ENCODE assay signal across 24 cellular contexts in genomic region chr21:43696214-43696613, GRCh38. TPM values are rescaled to one million over a fixed set of nuclear protein-coding genes. Genes with fewer than 3 reads are reported as not detected.
A peak's percentile ranks its signal among the peaks of the same experiment; 100 is the strongest.
DNase-seq lines count a peak whose midpoint lies in the region; ATAC-seq, FAIRE-seq and TF ChIP-seq lines count a peak whose summit lies in the region.
"Had no signal": no experiment of that assay in that cellular context is flagged by ENCODE, and none has a peak within 500 bp of the region (broad histone marks: within the 10 kb centered on the region; RNA-seq: fewer than 3 reads in every experiment).

No MANE protein-coding gene starts in this region.

- peaks cover 18% of the 10 kb centered on the region for H3K36me3 Mint-ChIP-seq in chondrocyte (ENCODE audit: low read depth)
- H3K36me3 Mint-ChIP-seq in activated CD4-positive, alpha-beta T cell treated with anti-CD3 and anti-CD28 coated beads for 36 hours (ENCODE audit: low read depth), result peaks cover 53% of the 10 kb centered on the region

- TF ChIP-seq CTCF in chondrocyte (IDR thresholded peaks at IDR 0.05), result no peak
- TF ChIP-seq CTCF in HepG2 (CRISPR knock-in tag; IDR thresholded peaks at IDR 0.05), result no peak
- TF ChIP-seq CTCF in osteoblast (IDR thresholded peaks at IDR 0.05; ENCODE audit: extremely low read depth, low read depth, low read length), result no peak

- H3K36me3 ChIP-seq in HepG2 (replicated peaks in 1 of 2; ENCODE audit: control insufficient read depth in 1 of 2, insufficient read depth in 2 of 2, low read length in 2 of 2), result peaks cover 16 to 39% of the 10 kb centered on the region in 2 experiments
- H3K36me3 ChIP-seq in osteoblast (ENCODE audit: insufficient read depth, low read length), result peaks cover 25% of the 10 kb centered on the region

- H3K4me3 ChIP-seq in HepG2 (replicated peaks in 1 of 3; ENCODE audit: insufficient read depth in 1 of 3, low read depth in 2 of 3, low read length in 3 of 3) (no peak overlapping the region), osteoblast (ENCODE audit: insufficient read depth, low read length) (no peak overlapping the region)
- H3K4me3 ChIP-seq: GM23248, SJSA1 had no signal

- no peak overlapping the region for H2AFZ ChIP-seq in HepG2 (ENCODE audit: low read length)
- H2AFZ ChIP-seq in osteoblast (ENCODE audit: low read length), result no peak overlapping the region
- H2AFZ ChIP-seq: GM23248 had no signal

- no peak for TF ChIP-seq POLR2A in HepG2 (IDR thresholded peaks at IDR 0.05; ENCODE audit: insufficient read depth in 1 of 2, low read depth in 2 of 2, low read length in 2 of 2)

- POLR2A ChIA-PET in HepG2 (lab: Yijun Ruan, JAX), result interaction anchor here (2.3 kb wide), 1 partner anchor 33 kb away, joined by 6 read pairs; no protein-coding TSS in a partner anchor
- POLR2A ChIA-PET in activated CD4-positive, alpha-beta T cell treated with anti-CD3 and anti-CD28 coated beads for 36 hours (lab: Charles Lee), result no interaction called here

- H3K9me3 ChIP-seq in HepG2 (ENCODE audit: low read length) (no peaks in the 10 kb centered on the region), osteoblast (ENCODE audit: low read depth, low read length) (no peaks in the 10 kb centered on the region)

- no peaks in the 10 kb centered on the region for H3K79me2 ChIP-seq in HepG2 (ENCODE audit: insufficient read depth, low read length)
- H3K79me2 ChIP-seq in osteoblast (ENCODE audit: insufficient read depth, low read length), result no peaks in the 10 kb centered on the region

- no peak for FAIRE-seq in HepG2 (lab: Jason Lieb, UNC)

- H3K27me3 ChIP-seq in HepG2 (ENCODE audit: control insufficient read depth in 1 of 2, insufficient read depth in 2 of 2, low read length in 2 of 2), result no peaks in the 10 kb centered on the region
- H3K27me3 ChIP-seq in osteoblast (ENCODE audit: insufficient read depth, low read length), result no peaks in the 10 kb centered on the region
- H3K27me3 ChIP-seq: SJSA1 had no signal

- H4K20me1 ChIP-seq in HepG2 (ENCODE audit: insufficient read depth, low read length) (no peaks in the 10 kb centered on the region), osteoblast (ENCODE audit: insufficient read depth, low read length) (no peaks in the 10 kb centered on the region)

- H3K27ac ChIP-seq in HepG2 (ENCODE audit: extremely low read length, insufficient read depth, low read length), result no peak overlapping the region
- no peak overlapping the region for H3K27ac ChIP-seq in osteoblast (ENCODE audit: low read depth, low read length)
- H3K27ac ChIP-seq: GM23248, HL-60 had no signal

- no peak for TF ChIP-seq RAD21 in HepG2 (CRISPR knock-in tag; IDR thresholded peaks at IDR 0.05)

- intact Hi-C loops in HepG2 (cut with micrococcal nuclease; ENCODE audit: unreplicated experiment), result no loop called here
- intact Hi-C loops in activated CD4-positive, alpha-beta T cell treated with anti-CD3 and anti-CD28 coated beads for 36 hours (cut with DNase I, micrococcal nuclease), result no loop called here

- no peaks in the 10 kb centered on the region for H3K27me3 Mint-ChIP-seq in chondrocyte (ENCODE audit: low read depth)
- no peaks in the 10 kb centered on the region for H3K27me3 Mint-ChIP-seq in activated CD4-positive, alpha-beta T cell treated with anti-CD3 and anti-CD28 coated beads for 36 hours
- H3K27me3 Mint-ChIP-seq: CD4-positive, CD25-positive, alpha-beta regulatory T cell had no signal

- CTCF ChIA-PET in HepG2 (lab: Yijun Ruan, JAX; ENCODE audit: low intra/inter-chr PET ratio, low total read pairs), result no interaction called here
- CTCF ChIA-PET in activated CD4-positive, alpha-beta T cell treated with anti-CD3 and anti-CD28 coated beads for 36 hours (lab: Charles Lee), result no interaction called here

- TF ChIP-seq EP300 in HepG2 (IDR thresholded peaks at IDR 0.05; ENCODE audit: low read depth in 2 of 2, low read length in 2 of 2), result no peak
- TF ChIP-seq EP300 in HepG2 (CRISPR knock-in tag; IDR thresholded peaks at IDR 0.05; ENCODE audit: borderline replicate concordance), result no peak

- H3K4me3 Mint-ChIP-seq in chondrocyte (ENCODE audit: unreplicated experiment), result no peak overlapping the region
- no peak overlapping the region for H3K4me3 Mint-ChIP-seq in activated CD4-positive, alpha-beta T cell treated with anti-CD3 and anti-CD28 coated beads for 36 hours
- H3K4me3 Mint-ChIP-seq: CD4-positive, CD25-positive, alpha-beta regulatory T cell; H9; HFFc6 had no signal

- H3K9me3 Mint-ChIP-seq in chondrocyte (ENCODE audit: low read depth), result no peaks in the 10 kb centered on the region
- H3K9me3 Mint-ChIP-seq in activated CD4-positive, alpha-beta T cell treated with anti-CD3 and anti-CD28 coated beads for 36 hours (ENCODE audit: low read depth), result no peaks in the 10 kb centered on the region
- H3K9me3 Mint-ChIP-seq: CD4-positive, CD25-positive, alpha-beta regulatory T cell; H9; HFFc6 had no signal

- no peak overlapping the region for H3K4me2 ChIP-seq in HepG2 (ENCODE audit: low read depth, low read length)
- H3K4me2 ChIP-seq in osteoblast (ENCODE audit: insufficient read depth, low read length), result no peak overlapping the region

- 99% methylated on average over 16 of the region's 17 CpGs for WGBS in HepG2 (ENCODE audit: low lambda C conversion rate)

- H3K9ac ChIP-seq in HepG2 (ENCODE audit: insufficient read depth, low read depth, low read length), result no peak overlapping the region
- H3K9ac ChIP-seq: GM23248 had no signal

- peaks cover 48% of the 10 kb centered on the region for H3K4me1 ChIP-seq in HepG2 (ENCODE audit: insufficient read depth, low read length)
- H3K4me1 ChIP-seq in osteoblast (ENCODE audit: insufficient read depth, low read length), result no peaks in the 10 kb centered on the region

- ATAC-seq in HepG2 (no peak), GM21528 (IDR thresholded peaks at IDR 0.05; ENCODE audit: low FRiP score, unreplicated experiment) (no peak), HG02938 (IDR thresholded peaks at IDR 0.05; ENCODE audit: unreplicated experiment) (no peak)
- no peak for ATAC-seq in activated CD4-positive, alpha-beta T cell treated with anti-CD3 and anti-CD28 coated beads for 36 hours
- ATAC-seq: PC-3, Right ventricle myocardium inferior had no signal

- in situ Hi-C loops in HepG2 (cut with HindIII; ENCODE audit: extremely low pct_ligation_motif_present, low pct_unique_long_range_greater_than_20kb), result no loop called here

- BruUV-seq in HepG2 (replicated peaks; lab: Mats Ljungman, UMichigan), result no TSS peak

- no peak overlapping the region for H3K27ac Mint-ChIP-seq in chondrocyte (ENCODE audit: unreplicated experiment)
- H3K27ac Mint-ChIP-seq in activated CD4-positive, alpha-beta T cell treated with anti-CD3 and anti-CD28 coated beads for 36 hours, result no peak overlapping the region
- H3K27ac Mint-ChIP-seq: HFFc6 had no signal

- peaks cover 34% of the 10 kb centered on the region for H3K4me1 Mint-ChIP-seq in chondrocyte (ENCODE audit: low read depth)
- H3K4me1 Mint-ChIP-seq in activated CD4-positive, alpha-beta T cell treated with anti-CD3 and anti-CD28 coated beads for 36 hours, result peaks cover 10% of the 10 kb centered on the region
- H3K4me1 Mint-ChIP-seq: H9 had no signal

- peak; percentile 20 for DNase-seq in D341Med (ENCODE audit: low spot score)
- DNase-seq in chondrocyte (ENCODE audit: low spot score), result peak; percentile 85
- no peak for DNase-seq in HepG2 (ENCODE audit: low spot score)
- DNase-seq in osteoblast (ENCODE audit: insufficient read length, low spot score, missing footprints), result peak; percentile 25
- DNase-seq in activated CD4-positive, alpha-beta T cell treated with anti-CD3 and anti-CD28 coated beads for 36 hours, result no peak
- no peak for DNase-seq in NAMALWA (ENCODE audit: low spot score)
- DNase-seq: CD4-positive, CD25-positive, alpha-beta regulatory T cell; DMS53; GM23248; H9; HFFc6; NCI-H1092 treated with DMSO at 0.1 percent for 48 hours; NCI-H1436 treated with DMSO at 0.1 percent for 48 hours; NCI-H187 treated with DMSO at 0.1 percent for 48 hours; NCI-H2171 treated with DMSO at 0.1 percent for 48 hours; NCI-H345; NCI-H510A treated with DMSO at 0.1 percent for 48 hours; NCI-H748 treated with DMSO at 0.1 percent for 48 hours; PC-3 had no signal

RNA-seq across cellular contexts. Expression of gene PDXK, which starts 22.7 kb away (rescaled TPM):
- total RNA-seq in chondrocyte (213 to 234 TPM (median 216 TPM) in 3 replicates), HepG2 (2016; rRNA removed; fragmentation: Illumina TruSeq; extraction: Trizol) (114 and 151 TPM in 2 replicates), osteoblast (88.4 and 89.4 TPM in 2 replicates)
- 28.6 and 35.2 TPM in 2 replicates for total RNA-seq in HepG2 (2016; cell fraction: cytosol; rRNA removed; fragmentation: Illumina TruSeq; extraction: Trizol; ENCODE audit: low read depth)
- 115 and 149 TPM in 2 replicates for total RNA-seq in HepG2 (2016; cell fraction: insoluble cytoplasmic fraction; rRNA removed; fragmentation: Illumina TruSeq; extraction: Trizol)
- total RNA-seq in HepG2 (2016; cell fraction: membrane; rRNA removed; fragmentation: Illumina TruSeq; extraction: Trizol), result 62.0 and 68.5 TPM in 2 replicates
- total RNA-seq in HepG2 (2016; cell fraction: nucleus; rRNA removed; fragmentation: Illumina TruSeq; extraction: Trizol), result 61.1 and 71.3 TPM in 2 replicates
- 165 and 184 TPM in 2 replicates for polyA plus RNA-seq in HepG2 (2011; rRNA removed)
- 146 and 162 TPM in 2 replicates for polyA plus RNA-seq in HepG2 (2011; cell fraction: cytosol; rRNA removed)
- 215 and 264 TPM in 2 replicates for polyA plus RNA-seq in HepG2 (2011; cell fraction: nucleus; rRNA removed)
- polyA plus RNA-seq in HepG2 (2012), result 82.4 and 87.9 TPM in 2 replicates
- polyA plus RNA-seq in HepG2 (2016; cell fraction: cytosol; fragmentation: Illumina TruSeq; extraction: Trizol; ENCODE audit: low read depth), result 45.4 and 55.7 TPM in 2 replicates
- 135 and 141 TPM in 2 replicates for polyA plus RNA-seq in HepG2 (2016; cell fraction: insoluble cytoplasmic fraction; fragmentation: Illumina TruSeq; extraction: Trizol; ENCODE audit: low read depth)
- polyA plus RNA-seq in HepG2 (2016; cell fraction: membrane; fragmentation: Illumina TruSeq; extraction: Trizol; ENCODE audit: low read depth), result 56.2 and 56.5 TPM in 2 replicates
- polyA plus RNA-seq in HepG2 (2016; cell fraction: nucleus; fragmentation: Illumina TruSeq; extraction: Trizol; ENCODE audit: insufficient read depth, low read depth), result 113 and 114 TPM in 2 replicates
- polyA minus RNA-seq in HepG2 (2011; rRNA and poly(A)+ RNA removed; ENCODE audit: low replicate concordance), result 159 and 241 TPM in 2 replicates
- polyA minus RNA-seq in HepG2 (2011; cell fraction: cytosol; rRNA and poly(A)+ RNA removed), result 48.1 and 61.1 TPM in 2 replicates
- 60.5 and 61.0 TPM in 2 replicates for polyA minus RNA-seq in HepG2 (2011; cell fraction: nucleus; rRNA and poly(A)+ RNA removed)
- total RNA-seq in activated CD4-positive, alpha-beta T cell treated with anti-CD3 and anti-CD28 coated beads for 36 hours, result 100 to 1,000 TPM in 1 of 2 experiments, 10 to 100 TPM in 1; 96.9 to 117 TPM

RNA-seq across cellular contexts. Expression of gene RRP1B, which starts 36.9 kb away (rescaled TPM):
- total RNA-seq in chondrocyte (24.5 to 29.0 TPM (median 24.8 TPM) in 3 replicates), HepG2 (2016; rRNA removed; fragmentation: Illumina TruSeq; extraction: Trizol) (46.2 and 58.2 TPM in 2 replicates), osteoblast (17.4 TPM in 2 replicates)
- total RNA-seq in HepG2 (2016; cell fraction: cytosol; rRNA removed; fragmentation: Illumina TruSeq; extraction: Trizol; ENCODE audit: low read depth), result 4.4 and 4.5 TPM in 2 replicates
- 45.9 and 49.4 TPM in 2 replicates for total RNA-seq in HepG2 (2016; cell fraction: insoluble cytoplasmic fraction; rRNA removed; fragmentation: Illumina TruSeq; extraction: Trizol)
- total RNA-seq in HepG2 (2016; cell fraction: membrane; rRNA removed; fragmentation: Illumina TruSeq; extraction: Trizol), result 16.5 and 16.9 TPM in 2 replicates
- total RNA-seq in HepG2 (2016; cell fraction: nucleus; rRNA removed; fragmentation: Illumina TruSeq; extraction: Trizol), result 28.8 and 31.8 TPM in 2 replicates
- 16.3 TPM in 2 replicates for polyA plus RNA-seq in HepG2 (2011; rRNA removed)
- 10.6 and 12.2 TPM in 2 replicates for polyA plus RNA-seq in HepG2 (2011; cell fraction: cytosol; rRNA removed)
- 17.2 and 19.0 TPM in 2 replicates for polyA plus RNA-seq in HepG2 (2011; cell fraction: nucleus; rRNA removed)
- 19.7 and 22.4 TPM in 2 replicates for polyA plus RNA-seq in HepG2 (2012)
- 1.9 and 2.3 TPM in 2 replicates for polyA plus RNA-seq in HepG2 (2016; cell fraction: cytosol; fragmentation: Illumina TruSeq; extraction: Trizol; ENCODE audit: low read depth)
- 45.7 and 50.1 TPM in 2 replicates for polyA plus RNA-seq in HepG2 (2016; cell fraction: insoluble cytoplasmic fraction; fragmentation: Illumina TruSeq; extraction: Trizol; ENCODE audit: low read depth)
- 7.9 and 8.4 TPM in 2 replicates for polyA plus RNA-seq in HepG2 (2016; cell fraction: membrane; fragmentation: Illumina TruSeq; extraction: Trizol; ENCODE audit: low read depth)
- 52.6 and 53.3 TPM in 2 replicates for polyA plus RNA-seq in HepG2 (2016; cell fraction: nucleus; fragmentation: Illumina TruSeq; extraction: Trizol; ENCODE audit: insufficient read depth, low read depth)
- 26.5 and 39.4 TPM in 2 replicates for polyA minus RNA-seq in HepG2 (2011; rRNA and poly(A)+ RNA removed; ENCODE audit: low replicate concordance)
- polyA minus RNA-seq in HepG2 (2011; cell fraction: cytosol; rRNA and poly(A)+ RNA removed), result 23.0 and 23.7 TPM in 2 replicates
- polyA minus RNA-seq in HepG2 (2011; cell fraction: nucleus; rRNA and poly(A)+ RNA removed), result 12.1 and 17.0 TPM in 2 replicates
- 10 to 100 TPM; 64.0 to 66.7 TPM for total RNA-seq in activated CD4-positive, alpha-beta T cell treated with anti-CD3 and anti-CD28 coated beads for 36 hours

RNA-seq across cellular contexts. Expression of gene HSF2BP, which starts 36.9 kb away (rescaled TPM):
- total RNA-seq in chondrocyte (3.5 to 5.0 TPM (median 4.0 TPM) in 3 replicates), HepG2 (2016; rRNA removed; fragmentation: Illumina TruSeq; extraction: Trizol) (1.6 and 2.2 TPM in 2 replicates), osteoblast (1.8 and 2.1 TPM in 2 replicates)
- 2.9 and 3.0 TPM in 2 replicates for total RNA-seq in HepG2 (2016; cell fraction: cytosol; rRNA removed; fragmentation: Illumina TruSeq; extraction: Trizol; ENCODE audit: low read depth)
- 1.8 and 2.1 TPM in 2 replicates for total RNA-seq in HepG2 (2016; cell fraction: insoluble cytoplasmic fraction; rRNA removed; fragmentation: Illumina TruSeq; extraction: Trizol)
- 1.7 and 2.1 TPM in 2 replicates for total RNA-seq in HepG2 (2016; cell fraction: membrane; rRNA removed; fragmentation: Illumina TruSeq; extraction: Trizol)
- total RNA-seq in HepG2 (2016; cell fraction: nucleus; rRNA removed; fragmentation: Illumina TruSeq; extraction: Trizol), result 1.6 and 2.4 TPM in 2 replicates
- 0.63 and 0.67 TPM in 2 replicates for polyA plus RNA-seq in HepG2 (2011; rRNA removed)
- polyA plus RNA-seq in HepG2 (2011; cell fraction: cytosol; rRNA removed), result 0.68 and 0.87 TPM in 2 replicates
- 0.98 and 1.1 TPM in 2 replicates for polyA plus RNA-seq in HepG2 (2011; cell fraction: nucleus; rRNA removed)
- polyA plus RNA-seq in HepG2 (2012), result 0.92 and 0.95 TPM in 2 replicates
- 0.49 and 0.50 TPM in 2 replicates for polyA plus RNA-seq in HepG2 (2016; cell fraction: cytosol; fragmentation: Illumina TruSeq; extraction: Trizol; ENCODE audit: low read depth)
- polyA plus RNA-seq in HepG2 (2016; cell fraction: insoluble cytoplasmic fraction; fragmentation: Illumina TruSeq; extraction: Trizol; ENCODE audit: low read depth), result 1.4 and 1.6 TPM in 2 replicates
- 0.49 and 0.94 TPM in 2 replicates for polyA plus RNA-seq in HepG2 (2016; cell fraction: membrane; fragmentation: Illumina TruSeq; extraction: Trizol; ENCODE audit: low read depth)
- 0.75 and 1.5 TPM in 2 replicates for polyA plus RNA-seq in HepG2 (2016; cell fraction: nucleus; fragmentation: Illumina TruSeq; extraction: Trizol; ENCODE audit: insufficient read depth, low read depth)
- 0.48 and 3.0 TPM in 2 replicates for polyA minus RNA-seq in HepG2 (2011; rRNA and poly(A)+ RNA removed; ENCODE audit: low replicate concordance)
- 0.69 TPM in 1 of 2 replicates, not detected in the other for polyA minus RNA-seq in HepG2 (2011; cell fraction: cytosol; rRNA and poly(A)+ RNA removed)
- 3.1 and 4.4 TPM in 2 replicates for polyA minus RNA-seq in HepG2 (2011; cell fraction: nucleus; rRNA and poly(A)+ RNA removed)
- 1 to 10 TPM; 1.5 to 1.6 TPM for total RNA-seq in activated CD4-positive, alpha-beta T cell treated with anti-CD3 and anti-CD28 coated beads for 36 hours
- total RNA-seq: Right ventricle myocardium inferior had no signal

Comparison
In these comparisons a context has a peak if more than half of its experiments do, and no peak if none do; other contexts are left out.
1. DNase-seq: peak in D341Med (single experiment), chondrocyte (single experiment) and osteoblast (single experiment); none in HepG2 (single experiment), activated CD4-positive, alpha-beta T cell treated with anti-CD3 and anti-CD28 coated beads for 36 hours (single experiment) and NAMALWA (single experiment).